In genomic region chr17:78997881-78998280, GRCh38 we compare ENCODE assay signal across 1 cellular context.
A peak's percentile ranks its signal among the peaks of the same experiment; 100 is the strongest.
TF ChIP-seq lines count a peak whose summit lies in the region.

No MANE protein-coding gene starts in this region.

TF ChIP-seq in HepG2, 621 proteins besides CTCF, POLR2A, EP300 and RAD21:
- TF ChIP-seq ZFP91 (CRISPR knock-in tag; IDR thresholded peaks at IDR 0.05; ENCODE audit: borderline replicate concordance) = no peak
- peak; percentile 86 for TF ChIP-seq ZFP36 (IDR thresholded peaks at IDR 0.05; ENCODE audit: borderline replicate concordance, low read depth, low read length, partially characterized antibody)
- peak; percentile 38; the same call in 1 of the 2 replicates for TF ChIP-seq ZMYM3 (CRISPR knock-in tag; IDR thresholded peaks at IDR 0.05)
TF ChIP-seq in HepG2: peak in this region for 2.
